ENCODE assay signal across 7 cellular contexts in the genomic region with DNA sequence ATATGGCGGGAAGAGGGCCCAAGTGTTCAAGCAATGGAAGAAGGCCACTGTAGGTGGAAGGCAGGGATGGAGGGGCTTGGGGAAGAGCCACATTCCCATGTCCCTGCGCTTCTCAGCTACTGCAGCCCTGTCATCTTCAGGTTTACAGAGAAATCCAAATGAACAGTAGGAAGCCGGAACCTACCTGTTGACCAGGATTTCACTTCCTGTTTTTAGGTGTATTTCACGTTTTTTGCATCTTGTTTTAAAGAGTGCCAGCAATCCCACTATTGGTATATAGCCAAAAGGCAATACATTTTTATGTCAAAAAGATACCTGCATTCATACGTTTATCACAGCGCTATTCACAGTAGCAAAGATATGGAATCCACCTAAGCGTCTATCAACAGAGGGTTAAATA.
"Had no signal": no experiment of that assay in that cellular context is flagged by ENCODE, and none has a peak within 500 bp of the region (broad histone marks: within the 10 kb centered on the region; RNA-seq: fewer than 3 reads in every experiment).

No MANE protein-coding gene starts in this region.

- H3K27ac ChIP-seq: HL-60, KMS-11 had no signal

- H3K4me2 ChIP-seq: KMS-11 had no signal

- FAIRE-seq: HepG2, HTR-8/SVneo had no signal

- H3K9ac ChIP-seq: KMS-11 had no signal

- ATAC-seq: HepG2 had no signal

- DNase-seq: IMR-90, KBM-7, KG1 had no signal
